Comparison of ENCODE assay signal across 32 cellular contexts in genomic region chr11:5932671-5933070, GRCh38. TPM values are rescaled to one million over a fixed set of nuclear protein-coding genes. Genes with fewer than 3 reads are reported as not detected.
A peak's percentile ranks its signal among the peaks of the same experiment; 100 is the strongest.
DNase-seq lines count a peak whose midpoint lies in the region; ATAC-seq, FAIRE-seq and TF ChIP-seq lines count a peak whose summit lies in the region.
"Had no signal": no experiment of that assay in that cellular context is flagged by ENCODE, and none has a peak within 500 bp of the region (broad histone marks: within the 10 kb centered on the region; RNA-seq: fewer than 3 reads in every experiment).

No MANE protein-coding gene starts in this region.

- H3K36me3 Mint-ChIP-seq in endothelial cell (ENCODE audit: low read depth, unreplicated experiment): peaks cover 20% of the 10 kb centered on the region
- no peaks in the 10 kb centered on the region for H3K36me3 Mint-ChIP-seq in mesothelial cell of epicardium
- H3K36me3 Mint-ChIP-seq: CD14-positive monocyte; CD4-positive, alpha-beta memory T cell; CD4-positive, CD25-positive, alpha-beta regulatory T cell; CD8-positive, alpha-beta memory T cell had no signal

- H3K27me3 Mint-ChIP-seq in endothelial cell (ENCODE audit: unreplicated experiment) (peaks cover 9% of the 10 kb centered on the region), mesothelial cell of epicardium (ENCODE audit: low read depth) (no peaks in the 10 kb centered on the region)
- H3K27me3 Mint-ChIP-seq: CD4-positive, CD25-positive, alpha-beta regulatory T cell had no signal

- H3K4me3 Mint-ChIP-seq in endothelial cell (ENCODE audit: unreplicated experiment) (peak overlapping the region; percentile 48), mesothelial cell of epicardium (no peak overlapping the region)
- H3K4me3 Mint-ChIP-seq: CD14-positive monocyte; CD4-positive, alpha-beta memory T cell; CD4-positive, CD25-positive, alpha-beta regulatory T cell; CD8-positive, alpha-beta memory T cell had no signal

- H3K9me3 ChIP-seq in Karpas-422 (ENCODE audit: low read length) (no peaks in the 10 kb centered on the region), hepatocyte (ENCODE audit: low read depth) (no peaks in the 10 kb centered on the region)
- H3K9me3 ChIP-seq: BE2C had no signal

- no peak overlapping the region for H2AFZ ChIP-seq in Karpas-422 (ENCODE audit: low read length)
- H2AFZ ChIP-seq in hepatocyte: no peak overlapping the region

- H3K9ac ChIP-seq in Karpas-422 (ENCODE audit: low read length): no peak overlapping the region
- H3K9ac ChIP-seq: BLaER1 had no signal

- 98% methylated on average over 11 of the region's 11 CpGs for WGBS in hepatocyte (ENCODE audit: low lambda C conversion rate, missing lambda C conversion rate)

- H3K4me3 ChIP-seq in Karpas-422 (ENCODE audit: low read length): no peak overlapping the region
- no peak overlapping the region for H3K4me3 ChIP-seq in hepatocyte
- H3K4me3 ChIP-seq: BLaER1, GM12878 had no signal

- intact Hi-C loops in left ventricle myocardium superior (cut with micrococcal nuclease): no loop called here
- intact Hi-C loops in left cardiac atrium (cut with DNase I): no loop called here

- H3K4me1 ChIP-seq in Karpas-422 (ENCODE audit: low read length) (no peaks in the 10 kb centered on the region), hepatocyte (ENCODE audit: insufficient read depth) (no peaks in the 10 kb centered on the region)
- H3K4me1 ChIP-seq: BE2C, BLaER1 had no signal

- H3K27ac Mint-ChIP-seq in endothelial cell (ENCODE audit: unreplicated experiment) (no peak overlapping the region), mesothelial cell of epicardium (no peak overlapping the region)
- H3K27ac Mint-ChIP-seq: CD4-positive, alpha-beta memory T cell had no signal

- ATAC-seq in left ventricle myocardium superior: no peak
- no peak for ATAC-seq in left cardiac atrium
- ATAC-seq: GM12878 had no signal

- TF ChIP-seq CTCF in endothelial cell (IDR thresholded peaks at IDR 0.05; ENCODE audit: unreplicated experiment) (no peak), hepatocyte (IDR thresholded peaks at IDR 0.05; ENCODE audit: poor library complexity) (no peak), mesothelial cell of epicardium (IDR thresholded peaks at IDR 0.05; ENCODE audit: unreplicated experiment) (no peak)

- DNase-seq in left ventricle myocardium superior (peak; percentile 26), left cardiac atrium (no peak), Karpas-422 (peak; percentile 17), endothelial cell (ENCODE audit: low spot score) (no peak), hepatocyte (ENCODE audit: low spot score) (no peak), mesothelial cell of epicardium (ENCODE audit: low spot score in 2 of 2, unreplicated experiment in 2 of 2) (no peak), HTR-8/SVneo (ENCODE audit: insufficient read length, low spot score) (no peak)
- DNase-seq: 8988T; ACHN; BE2C; C1 segment of cervical spinal cord; CD4-positive, alpha-beta memory T cell; CD4-positive, CD25-positive, alpha-beta regulatory T cell; CD8-positive, alpha-beta memory T cell; COR-L47; DMS 273 treated with DMSO at 0.1 percent for 48 hours; DMS153; DMS53; DMS79; DND-41; EL; GDM1 had no signal

- no peaks in the 10 kb centered on the region for H3K4me1 Mint-ChIP-seq in endothelial cell (ENCODE audit: unreplicated experiment)
- H3K4me1 Mint-ChIP-seq in mesothelial cell of epicardium: no peaks in the 10 kb centered on the region
- H3K4me1 Mint-ChIP-seq: CD14-positive monocyte; CD4-positive, alpha-beta memory T cell; CD4-positive, CD25-positive, alpha-beta regulatory T cell; CD8-positive, alpha-beta memory T cell had no signal

- H3K9me2 ChIP-seq in Karpas-422 (replicated peaks; ENCODE audit: insufficient read depth, low read length) (no peaks in the 10 kb centered on the region), hepatocyte (replicated peaks; ENCODE audit: insufficient read depth) (no peaks in the 10 kb centered on the region)

- H3K27ac ChIP-seq in Karpas-422 (ENCODE audit: low read length) (no peak overlapping the region), hepatocyte (no peak overlapping the region)
- H3K27ac ChIP-seq: BLaER1 had no signal

- no peak for FAIRE-seq in HTR-8/SVneo (lab: Jason Lieb, UNC)
- FAIRE-seq: A204.1, GM12878, GM12892, GM18507 had no signal

- H3K79me2 ChIP-seq in Karpas-422 (ENCODE audit: low read length) (no peaks in the 10 kb centered on the region), hepatocyte (no peaks in the 10 kb centered on the region)

- H3K4me2 ChIP-seq in Karpas-422 (ENCODE audit: low read depth, low read length, poor library complexity, severe bottlenecking) (no peak overlapping the region), hepatocyte (no peak overlapping the region)
- H3K4me2 ChIP-seq: BLaER1 had no signal

- no peaks in the 10 kb centered on the region for H3K27me3 ChIP-seq in Karpas-422 (ENCODE audit: low read length)
- H3K27me3 ChIP-seq in hepatocyte: no peaks in the 10 kb centered on the region
- H3K27me3 ChIP-seq: BE2C, BLaER1 had no signal

- no peaks in the 10 kb centered on the region for H4K20me1 ChIP-seq in Karpas-422 (ENCODE audit: insufficient read depth, low read depth, low read length)
- no peaks in the 10 kb centered on the region for H4K20me1 ChIP-seq in hepatocyte (ENCODE audit: insufficient read depth, poor library complexity, severe bottlenecking)
- H4K20me1 ChIP-seq: BLaER1 had no signal

- no peaks in the 10 kb centered on the region for H3K9me3 Mint-ChIP-seq in endothelial cell (ENCODE audit: unreplicated experiment)
- peaks cover 73% of the 10 kb centered on the region for H3K9me3 Mint-ChIP-seq in mesothelial cell of epicardium

- no peaks in the 10 kb centered on the region for H3K36me3 ChIP-seq in Karpas-422 (ENCODE audit: insufficient read depth, low read length)
- no peaks in the 10 kb centered on the region for H3K36me3 ChIP-seq in hepatocyte (replicated peaks; ENCODE audit: insufficient read depth, low read depth)
- H3K36me3 ChIP-seq: BE2C, BLaER1 had no signal

RNA-seq across cellular contexts. Expression of gene OR56A3, which starts 9.4 kb away (rescaled TPM):
- not detected for total RNA-seq in left ventricle myocardium superior
- not detected for total RNA-seq in left cardiac atrium
- total RNA-seq in Karpas-422 (2014; rRNA removed; shearing (Covaris generic); ENCODE audit: low replicate concordance): not detected in 2 replicates
- total RNA-seq in endothelial cell (ENCODE audit: unreplicated experiment): not detected
- total RNA-seq in hepatocyte: not detected in 2 replicates
- polyA plus RNA-seq in hepatocyte: not detected in 2 replicates
- total RNA-seq in mesothelial cell of epicardium: not detected in 3 replicates
- total RNA-seq: A673; CD4-positive, alpha-beta memory T cell; CD4-positive, CD25-positive, alpha-beta regulatory T cell; CD8-positive, alpha-beta memory T cell; G401; GM12878 had no signal
- polyA plus RNA-seq: AG04450; CD14-positive monocyte; CD4-positive, alpha-beta memory T cell; CD4-positive, CD25-positive, alpha-beta regulatory T cell; CD8-positive, alpha-beta memory T cell; GM12878 had no signal

RNA-seq across cellular contexts. Expression of gene OR56A5, which starts 35.6 kb away (rescaled TPM):
- total RNA-seq in left ventricle myocardium superior: not detected
- total RNA-seq in left cardiac atrium: not detected
- not detected in 2 replicates for total RNA-seq in Karpas-422 (2014; rRNA removed; shearing (Covaris generic); ENCODE audit: low replicate concordance)
- not detected for total RNA-seq in endothelial cell (ENCODE audit: unreplicated experiment)
- total RNA-seq in hepatocyte: not detected in 2 replicates
- polyA plus RNA-seq in hepatocyte: not detected in 2 replicates
- 0.31 TPM in 1 of 3 replicates, not detected in the others for total RNA-seq in mesothelial cell of epicardium
- total RNA-seq: A673; CD4-positive, alpha-beta memory T cell; CD4-positive, CD25-positive, alpha-beta regulatory T cell; CD8-positive, alpha-beta memory T cell; Daoy; G401; GM12878 had no signal
- polyA plus RNA-seq: AG04450; CD14-positive monocyte; CD4-positive, alpha-beta memory T cell; CD4-positive, CD25-positive, alpha-beta regulatory T cell; CD8-positive, alpha-beta memory T cell; GM12878 had no signal

RNA-seq across cellular contexts. Expression of gene OR52E5, which starts 39.7 kb away (rescaled TPM):
- total RNA-seq in left ventricle myocardium superior (not detected), left cardiac atrium (not detected), endothelial cell (ENCODE audit: unreplicated experiment) (not detected), hepatocyte (not detected in 2 replicates), mesothelial cell of epicardium (not detected in 3 replicates)
- total RNA-seq in Karpas-422 (2014; rRNA removed; shearing (Covaris generic); ENCODE audit: low replicate concordance): not detected in 2 replicates
- not detected in 2 replicates for polyA plus RNA-seq in hepatocyte
- total RNA-seq: A673; CD4-positive, alpha-beta memory T cell; CD4-positive, CD25-positive, alpha-beta regulatory T cell; CD8-positive, alpha-beta memory T cell; Daoy; G401; GM12878 had no signal
- polyA plus RNA-seq: AG04450; CD14-positive monocyte; CD4-positive, alpha-beta memory T cell; CD4-positive, CD25-positive, alpha-beta regulatory T cell; CD8-positive, alpha-beta memory T cell; GM12878 had no signal

RNA-seq across cellular contexts. Expression of gene OR52E4, which starts 52.2 kb away (rescaled TPM):
- not detected for total RNA-seq in left ventricle myocardium superior
- total RNA-seq in left cardiac atrium: not detected
- total RNA-seq in Karpas-422 (2014; rRNA removed; shearing (Covaris generic); ENCODE audit: low replicate concordance): not detected in 2 replicates
- not detected for total RNA-seq in endothelial cell (ENCODE audit: unreplicated experiment)
- not detected in 2 replicates for total RNA-seq in hepatocyte
- not detected in 2 replicates for polyA plus RNA-seq in hepatocyte
- total RNA-seq in mesothelial cell of epicardium: not detected in 3 replicates
- total RNA-seq: A673; CD4-positive, alpha-beta memory T cell; CD4-positive, CD25-positive, alpha-beta regulatory T cell; CD8-positive, alpha-beta memory T cell; Daoy; G401; GM12878 had no signal
- polyA plus RNA-seq: AG04450; CD14-positive monocyte; CD4-positive, alpha-beta memory T cell; CD4-positive, CD25-positive, alpha-beta regulatory T cell; CD8-positive, alpha-beta memory T cell; GM12878 had no signal

RNA-seq across cellular contexts. Expression of gene OR52L1, which starts 54.1 kb away (rescaled TPM):
- total RNA-seq in left ventricle myocardium superior: not detected
- total RNA-seq in left cardiac atrium: not detected
- total RNA-seq in Karpas-422 (2014; rRNA removed; shearing (Covaris generic); ENCODE audit: low replicate concordance): not detected in 2 replicates
- total RNA-seq in endothelial cell (ENCODE audit: unreplicated experiment): not detected
- not detected in 2 replicates for total RNA-seq in hepatocyte
- polyA plus RNA-seq in hepatocyte: not detected in 2 replicates
- not detected in 3 replicates for total RNA-seq in mesothelial cell of epicardium
- total RNA-seq: A673; CD4-positive, alpha-beta memory T cell; CD4-positive, CD25-positive, alpha-beta regulatory T cell; CD8-positive, alpha-beta memory T cell; Daoy; G401; GM12878 had no signal
- polyA plus RNA-seq: AG04450; CD14-positive monocyte; CD4-positive, alpha-beta memory T cell; CD4-positive, CD25-positive, alpha-beta regulatory T cell; CD8-positive, alpha-beta memory T cell; GM12878 had no signal

Comparison
In these comparisons a context has a peak if more than half of its experiments do, and no peak if none do; other contexts are left out.
1. DNase-seq: peak in left ventricle myocardium superior (single experiment) and Karpas-422 (single experiment); none in left cardiac atrium (single experiment), endothelial cell (single experiment), hepatocyte (single experiment), mesothelial cell of epicardium (0 of 2) and HTR-8/SVneo (single experiment).